ENCODE assay signal across 8 cellular contexts in the genomic region with DNA sequence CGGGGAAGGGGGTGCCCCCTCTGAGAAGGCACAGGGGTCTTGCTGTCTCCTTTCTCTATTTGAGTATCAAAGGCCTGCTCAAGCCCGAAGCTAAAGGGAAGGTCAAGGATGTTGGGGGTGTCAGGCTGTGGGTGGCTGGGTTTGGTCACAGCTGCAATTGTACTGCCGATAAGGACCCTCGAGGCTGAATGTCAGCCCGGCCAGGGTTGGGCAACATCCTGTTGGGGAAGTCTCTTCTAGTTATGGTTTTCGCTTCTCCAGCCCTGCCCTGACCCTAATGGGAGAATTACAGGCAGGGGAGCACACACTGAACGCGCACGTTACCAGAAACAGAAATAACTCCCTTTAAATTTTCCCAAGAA. TPM values are rescaled to one million over a fixed set of nuclear protein-coding genes. Genes with fewer than 3 reads are reported as not detected.
DNase-seq lines count a peak whose midpoint lies in the region; ATAC-seq and TF ChIP-seq lines count a peak whose summit lies in the region.
"Not testable (repeated sequence)": the region's sequence is repeated elsewhere in the genome, so short reads cannot be mapped to it uniquely, and the experiment has no call there.

No MANE protein-coding gene starts in this region.

- CTCF ChIA-PET in activated B cell treated with CpG ODN at 0.5 μM for 24 hours (lab: Charles Lee), result interaction anchor here (0.7 to 1.8 kb wide), 4 partner anchors 26 to 220 kb away, joined by 3 to 10 read pairs (median 3); a partner anchor contains a TSS

- H3K4me3 Mint-ChIP-seq in activated B cell treated with CpG ODN at 0.5 μM for 24 hours, result peak overlapping the region; percentile 52

- peaks cover 35% of the 10 kb centered on the region for H3K4me1 Mint-ChIP-seq in activated B cell treated with CpG ODN at 0.5 μM for 24 hours

- not testable (repeated sequence) for H3K27me3 Mint-ChIP-seq in activated B cell treated with CpG ODN at 0.5 μM for 24 hours

- TF ChIP-seq CTCF in activated B cell treated with CpG ODN at 0.5 μM for 24 hours (IDR thresholded peaks at IDR 0.05); gastroesophageal sphincter (IDR thresholded peaks at IDR 0.05); spleen (IDR thresholded peaks at IDR 0.05 in 8 of 11, conservative IDR thresholded peaks at IDR 0.05 in 3 of 11): not testable (repeated sequence)

- not testable (repeated sequence) for H3K36me3 ChIP-seq in gastroesophageal sphincter, spleen

- peak overlapping the region; percentile 90 for H3K27ac Mint-ChIP-seq in activated B cell treated with CpG ODN at 0.5 μM for 24 hours
- H3K27ac Mint-ChIP-seq in activated naive CD4-positive, alpha-beta T cell treated with anti-CD3 and anti-CD28 coated beads, Interleukin-2, amount 50 U/mL, for 72 hours, result peak overlapping the region; percentile 77 to 85

- 80% methylated on average over 2 of the region's 9 CpGs; no CpG with 5 or more reads in 1 of the 2 donors for WGBS in gastroesophageal sphincter (ENCODE audit: low coverage in 1 of 2), 2 donors
- 8 to 36% (median 10%) methylated on average over 8 of the region's 9 CpGs for WGBS in spleen, 5 donors

- not testable (repeated sequence) for H3K4me1 ChIP-seq in gastroesophageal sphincter
- peaks cover 12 to 84% (median 39%) of the 10 kb centered on the region in 6 donors for H3K4me1 ChIP-seq in spleen

- H3K36me3 Mint-ChIP-seq in activated B cell treated with CpG ODN at 0.5 μM for 24 hours (ENCODE audit: low read depth); activated naive CD4-positive, alpha-beta T cell treated with anti-CD3 and anti-CD28 coated beads, Interleukin-2, amount 50 U/mL, for 72 hours: not testable (repeated sequence)

- not testable (repeated sequence) for H3K27me3 ChIP-seq in gastroesophageal sphincter; spleen (replicated peaks in 1 of 7)

- DNase-seq in CD1c-positive myeloid dendritic cell (ENCODE audit: extremely low spot score) (peak; percentile 75), HUDEP-2 (lab: John Stamatoyannopoulos, UW; ENCODE audit: unreplicated experiment in 76 of 76) (peak in 50 of 76 experiments; percentile 10 to 77 (median 43)), OCI-M1 (lab: John Stamatoyannopoulos, UW) (peak; percentile 99), medulla oblongata (ENCODE audit: extremely low spot score) (peak; percentile 24), spleen (peak; percentile 89)
- not testable (repeated sequence) for DNase-seq in activated B cell treated with CpG ODN at 0.5 μM for 24 hours; activated naive CD4-positive, alpha-beta T cell treated with anti-CD3 and anti-CD28 coated beads, Interleukin-2, amount 50 U/mL, for 72 hours (ENCODE audit: low spot score in 2 of 2)

- not testable (repeated sequence) for H3K9me3 Mint-ChIP-seq in activated B cell treated with CpG ODN at 0.5 μM for 24 hours; activated naive CD4-positive, alpha-beta T cell treated with anti-CD3 and anti-CD28 coated beads, Interleukin-2, amount 50 U/mL, for 72 hours

- not testable (repeated sequence) for H3K27ac ChIP-seq in gastroesophageal sphincter
- peak overlapping the region; percentile 68 to 90 (median 82) for H3K27ac ChIP-seq in spleen

- intact Hi-C loops in activated B cell treated with CpG ODN at 0.5 μM for 24 hours (cut with micrococcal nuclease); spleen (cut with DNase I; ENCODE audit: low total_unique reads): not testable (repeated sequence)

- ATAC-seq in activated B cell treated with CpG ODN at 0.5 μM for 24 hours (ENCODE audit: low read depth) (peak; percentile 25), gastroesophageal sphincter (peak; percentile 39)
- ATAC-seq in activated naive CD4-positive, alpha-beta T cell treated with anti-CD3 and anti-CD28 coated beads, Interleukin-2, amount 50 U/mL, for 72 hours, result peak in 1 of 2 donors; percentile 7

- POLR2A ChIA-PET in activated B cell treated with CpG ODN at 0.5 μM for 24 hours (lab: Charles Lee), result interaction anchor here (0.6 to 2.2 kb wide), 11 partner anchors 10 to 64 kb away, joined by 3 to 12 read pairs (median 5); a partner anchor contains a TSS

- H3K9me3 ChIP-seq in gastroesophageal sphincter, spleen: not testable (repeated sequence)

- not testable (repeated sequence) for TF ChIP-seq POLR2A in gastroesophageal sphincter (IDR thresholded peaks at IDR 0.05); spleen (IDR thresholded peaks at IDR 0.05)

- not testable (repeated sequence) for H3K4me3 ChIP-seq in gastroesophageal sphincter
- peak overlapping the region in 1 of 8 donors; percentile 25 for H3K4me3 ChIP-seq in spleen

- TF ChIP-seq EP300 in gastroesophageal sphincter (IDR thresholded peaks at IDR 0.05), result not testable (repeated sequence)

RNA-seq across cellular contexts. Expression of a gene that starts 25.0 kb away (rescaled TPM):
- total RNA-seq in activated B cell treated with CpG ODN at 0.5 μM for 24 hours (129 and 135 TPM in 2 replicates), gastroesophageal sphincter (10 to 100 TPM; 47.7 to 86.7 (median 66.1) TPM), spleen (100 to 1,000 TPM; 190 to 455 (median 280) TPM)
- total RNA-seq in activated naive CD4-positive, alpha-beta T cell treated with anti-CD3 and anti-CD28 coated beads, Interleukin-2, amount 50 U/mL, for 72 hours, result 100 to 1,000 TPM; 222 to 256 TPM
- polyA plus RNA-seq in spleen, result 10 to 100 TPM; 42.8 to 87.8 (median 55.7) TPM
